In genomic region chr20:41531876-41532275, GRCh38 we compare ENCODE assay signal across 26 cellular contexts.
"Had no signal": no experiment of that assay in that cellular context is flagged by ENCODE, and none has a peak within 500 bp of the region (broad histone marks: within the 10 kb centered on the region; RNA-seq: fewer than 3 reads in every experiment).

No MANE protein-coding gene starts in this region.

- H3K27me3 Mint-ChIP-seq: activated CD8-positive, alpha-beta T cell treated with anti-CD3 and anti-CD28 coated beads for 36 hours; activated naive CD4-positive, alpha-beta T cell treated with anti-CD3 and anti-CD28 coated beads, Interleukin-2, amount 50 U/mL, for 24 hours; brain; central memory CD8-positive, alpha-beta T cell; T-cell had no signal

- H3K9me3 ChIP-seq: ascending aorta had no signal

- DNase-seq: activated CD4-positive, alpha-beta T cell treated with anti-CD3 and anti-CD28 coated beads for 4 hours; activated CD8-positive, alpha-beta memory T cell treated with anti-CD3 and anti-CD28 coated beads, Interleukin-2, amount 50 U/mL, for 48 hours; activated CD8-positive, alpha-beta T cell treated with anti-CD3 and anti-CD28 coated beads for 36 hours; activated effector memory CD4-positive, alpha-beta T cell treated with Interleukin-2 at 50 U/mL for 16 hours; activated naive CD4-positive, alpha-beta T cell; activated T-cell treated with anti-CD3 and anti-CD28 coated beads, Interleukin-2, amount 50 U/mL, for 1 hour; amniotic stem cell; Kasumi-1; NCI-H1105 treated with DMSO at 0.1 percent for 48 hours; NCI-H146; NCI-H187 treated with DMSO at 0.1 percent for 48 hours; NCI-H2081 treated with DMSO at 0.1 percent for 48 hours; NCI-H2227 treated with DMSO at 0.1 percent for 48 hours; NCI-H510A; NCI-H526 treated with DMSO at 0.1 percent for 48 hours; RPMI8226; T-cell had no signal

- H3K4me3 ChIP-seq: ascending aorta, SK-N-MC had no signal

- ATAC-seq: activated CD4-positive, CD25-positive, alpha-beta regulatory T cell treated with anti-CD3 and anti-CD28 coated beads, Interleukin-2, amount 50 U/mL, for 24 hours; activated CD8-positive, alpha-beta T cell treated with anti-CD3 and anti-CD28 coated beads for 36 hours; Panc1; Right ventricle myocardium inferior; T-cell had no signal

- H3K9me3 Mint-ChIP-seq: activated CD8-positive, alpha-beta T cell treated with anti-CD3 and anti-CD28 coated beads for 36 hours; activated naive CD4-positive, alpha-beta T cell treated with anti-CD3 and anti-CD28 coated beads, Interleukin-2, amount 50 U/mL, for 24 hours; activated T-helper 1 cell treated with anti-CD3 and anti-CD28 coated beads, Interleukin-12 subunit alpha, Interleukin-12 subunit beta, Interleukin-2, Interleukin-4 antibody, amounts not matched to agents 30 ng/mL and 10 ng/mL and 1 ng/mL, durations not matched to agents 14 hours and 24 hours and 36 hours; central memory CD8-positive, alpha-beta T cell; T-cell had no signal

- H3K27ac ChIP-seq: ascending aorta, SK-N-MC had no signal

- H3K27me3 ChIP-seq: ascending aorta had no signal

- H3K4me3 Mint-ChIP-seq: activated CD8-positive, alpha-beta T cell treated with anti-CD3 and anti-CD28 coated beads for 36 hours; activated naive CD4-positive, alpha-beta T cell treated with anti-CD3 and anti-CD28 coated beads, Interleukin-2, amount 50 U/mL, for 24 hours; activated T-helper 1 cell treated with anti-CD3 and anti-CD28 coated beads, Interleukin-12 subunit alpha, Interleukin-12 subunit beta, Interleukin-2, Interleukin-4 antibody, amounts not matched to agents 30 ng/mL and 10 ng/mL and 1 ng/mL, durations not matched to agents 14 hours and 24 hours and 36 hours; brain; central memory CD8-positive, alpha-beta T cell; T-cell had no signal

- H3K27ac Mint-ChIP-seq: activated CD8-positive, alpha-beta T cell treated with anti-CD3 and anti-CD28 coated beads for 36 hours; activated naive CD4-positive, alpha-beta T cell treated with anti-CD3 and anti-CD28 coated beads, Interleukin-2, amount 50 U/mL, for 24 hours; activated T-helper 1 cell treated with anti-CD3 and anti-CD28 coated beads, Interleukin-12 subunit alpha, Interleukin-12 subunit beta, Interleukin-2, Interleukin-4 antibody, amounts not matched to agents 30 ng/mL and 10 ng/mL and 1 ng/mL, durations not matched to agents 14 hours and 24 hours and 36 hours; brain; T-cell had no signal
